ENCODE assay signal across 35 cellular contexts in genomic region chr6:150043501-150044412, GRCh38. TPM values are rescaled to one million over a fixed set of nuclear protein-coding genes. Genes with fewer than 3 reads are reported as not detected.
"Had no signal": no experiment of that assay in that cellular context is flagged by ENCODE, and none has a peak within 500 bp of the region (broad histone marks: within the 10 kb centered on the region; RNA-seq: fewer than 3 reads in every experiment).

No MANE protein-coding gene starts in this region.

- H3K4me3 Mint-ChIP-seq: activated CD4-positive, alpha-beta memory T cell treated with anti-CD3 and anti-CD28 coated beads for 36 hours; activated CD4-positive, alpha-beta T cell treated with anti-CD3 and anti-CD28 coated beads for 36 hours; activated CD4-positive, alpha-beta T cell treated with anti-CD3 and anti-CD28 coated beads, Interleukin-2, amount 10 ng/mL, durations not matched to agents 24 days and 14 days; activated CD8-positive, alpha-beta memory T cell treated with anti-CD3 and anti-CD28 coated beads, Interleukin-2, amount 10 ng/mL, durations not matched to agents 7 days and 5 days; activated CD8-positive, alpha-beta T cell treated with anti-CD3 and anti-CD28 coated beads, Interleukin-2, amount 10 ng/mL, durations not matched to agents 7 days and 5 days; activated naive CD4-positive, alpha-beta T cell treated with anti-CD3 and anti-CD28 coated beads for 36 hours; activated naive CD4-positive, alpha-beta T cell treated with anti-CD3 and anti-CD28 coated beads, Interleukin-2, amount 50 U/mL, for 24 hours; activated naive CD8-positive, alpha-beta T cell treated with anti-CD3 and anti-CD28 coated beads for 36 hours; activated naive CD8-positive, alpha-beta T cell treated with anti-CD3 and anti-CD28 coated beads, Interleukin-2, amount 50 U/mL, for 24 hours; activated T-cell treated with anti-CD3 and anti-CD28 coated beads, Interleukin-2, amount 50 U/mL, for 24 hours; activated T-cell treated with anti-CD3 and anti-CD28 coated beads, Interleukin-2, amount 50 U/mL, for 72 hours had no signal

- H3K9me3 ChIP-seq: adrenal gland, body of pancreas, colonic mucosa, esophagus squamous epithelium, gastroesophageal sphincter had no signal

- H3K36me3 Mint-ChIP-seq: activated CD4-positive, alpha-beta memory T cell treated with anti-CD3 and anti-CD28 coated beads for 36 hours; activated CD8-positive, alpha-beta memory T cell treated with anti-CD3 and anti-CD28 coated beads, Interleukin-2, amount 10 ng/mL, durations not matched to agents 7 days and 5 days; activated naive CD8-positive, alpha-beta T cell treated with anti-CD3 and anti-CD28 coated beads for 36 hours had no signal

- H3K9me3 Mint-ChIP-seq: activated CD4-positive, alpha-beta memory T cell treated with anti-CD3 and anti-CD28 coated beads for 36 hours; activated CD4-positive, alpha-beta T cell treated with anti-CD3 and anti-CD28 coated beads, Interleukin-2, amount 10 ng/mL, durations not matched to agents 24 days and 14 days; activated naive CD4-positive, alpha-beta T cell treated with anti-CD3 and anti-CD28 coated beads for 36 hours; activated naive CD4-positive, alpha-beta T cell treated with anti-CD3 and anti-CD28 coated beads, Interleukin-2, amount 50 U/mL, for 24 hours; activated naive CD8-positive, alpha-beta T cell treated with anti-CD3 and anti-CD28 coated beads for 36 hours; activated naive CD8-positive, alpha-beta T cell treated with anti-CD3 and anti-CD28 coated beads, Interleukin-2, amount 50 U/mL, for 24 hours; activated T-cell treated with anti-CD3 and anti-CD28 coated beads, Interleukin-2, amount 50 U/mL, for 24 hours; activated T-cell treated with anti-CD3 and anti-CD28 coated beads, Interleukin-2, amount 50 U/mL, for 72 hours had no signal

- H3K4me1 ChIP-seq: adrenal gland, body of pancreas, colonic mucosa, esophagus squamous epithelium, gastroesophageal sphincter had no signal

- DNase-seq: activated CD4-positive, alpha-beta memory T cell treated with anti-CD3 and anti-CD28 coated beads for 36 hours; activated CD4-positive, alpha-beta T cell treated with anti-CD3 and anti-CD28 coated beads for 36 hours; activated CD4-positive, alpha-beta T cell treated with anti-CD3 and anti-CD28 coated beads, Interleukin-2, amount 10 ng/mL, durations not matched to agents 24 days and 14 days; activated CD4-positive, CD25-positive, alpha-beta regulatory T cell; activated CD4-positive, CD25-positive, alpha-beta regulatory T cell treated with anti-CD3 and anti-CD28 coated beads, Interleukin-2, amount 50 U/mL, for 72 hours; activated CD8-positive, alpha-beta memory T cell treated with anti-CD3 and anti-CD28 coated beads, Interleukin-2, amount 10 ng/mL, durations not matched to agents 7 days and 5 days; activated CD8-positive, alpha-beta memory T cell treated with anti-CD3 and anti-CD28 coated beads, Interleukin-2, amount 50 U/mL, for 4 hours; activated CD8-positive, alpha-beta T cell treated with anti-CD3 and anti-CD28 coated beads, Interleukin-2, amount 10 ng/mL, durations not matched to agents 7 days and 5 days; activated naive CD4-positive, alpha-beta T cell treated with anti-CD3 and anti-CD28 coated beads for 36 hours; activated naive CD8-positive, alpha-beta T cell treated with anti-CD3 and anti-CD28 coated beads for 36 hours; activated naive CD8-positive, alpha-beta T cell treated with anti-CD3 and anti-CD28 coated beads, Interleukin-2, amount 50 U/mL, for 24 hours; activated T-cell treated with anti-CD3 and anti-CD28 coated beads, Interleukin-2, amount 50 U/mL, for 24 hours; activated T-cell treated with anti-CD3 and anti-CD28 coated beads, Interleukin-2, amount 50 U/mL, for 72 hours; adrenal gland; amygdala; central memory CD4-positive, alpha-beta T cell; cerebellar nuclear complex; colonic mucosa; effector CD8-positive, alpha-beta T cell; esophagus squamous epithelium; foreskin melanocyte; T-helper 2 cell had no signal

- H3K27ac Mint-ChIP-seq: activated CD4-positive, alpha-beta memory T cell treated with anti-CD3 and anti-CD28 coated beads for 36 hours; activated CD4-positive, alpha-beta T cell treated with anti-CD3 and anti-CD28 coated beads for 36 hours; activated CD4-positive, alpha-beta T cell treated with anti-CD3 and anti-CD28 coated beads, Interleukin-2, amount 10 ng/mL, durations not matched to agents 24 days and 14 days; activated CD8-positive, alpha-beta memory T cell treated with anti-CD3 and anti-CD28 coated beads, Interleukin-2, amount 10 ng/mL, durations not matched to agents 7 days and 5 days; activated CD8-positive, alpha-beta T cell treated with anti-CD3 and anti-CD28 coated beads, Interleukin-2, amount 10 ng/mL, durations not matched to agents 7 days and 5 days; activated naive CD4-positive, alpha-beta T cell treated with anti-CD3 and anti-CD28 coated beads for 36 hours; activated naive CD4-positive, alpha-beta T cell treated with anti-CD3 and anti-CD28 coated beads, Interleukin-2, amount 50 U/mL, for 24 hours; activated naive CD8-positive, alpha-beta T cell treated with anti-CD3 and anti-CD28 coated beads for 36 hours; activated naive CD8-positive, alpha-beta T cell treated with anti-CD3 and anti-CD28 coated beads, Interleukin-2, amount 50 U/mL, for 24 hours; activated T-cell treated with anti-CD3 and anti-CD28 coated beads, Interleukin-2, amount 50 U/mL, for 24 hours; activated T-cell treated with anti-CD3 and anti-CD28 coated beads, Interleukin-2, amount 50 U/mL, for 72 hours had no signal

- H3K4me3 ChIP-seq: adrenal gland, body of pancreas, colonic mucosa, esophagus squamous epithelium, gastroesophageal sphincter had no signal

- ATAC-seq: activated CD4-positive, alpha-beta T cell treated with anti-CD3 and anti-CD28 coated beads for 36 hours; activated CD8-positive, alpha-beta memory T cell treated with anti-CD3 and anti-CD28 coated beads, Interleukin-2, amount 10 ng/mL, durations not matched to agents 7 days and 5 days; activated CD8-positive, alpha-beta T cell treated with anti-CD3 and anti-CD28 coated beads, Interleukin-2, amount 10 ng/mL, durations not matched to agents 7 days and 5 days; activated naive CD8-positive, alpha-beta T cell treated with anti-CD3 and anti-CD28 coated beads, Interleukin-2, amount 50 U/mL, for 24 hours; activated T-cell treated with anti-CD3 and anti-CD28 coated beads, Interleukin-2, amount 50 U/mL, for 72 hours; body of pancreas; gastroesophageal sphincter had no signal

- H3K36me3 ChIP-seq: adrenal gland, colonic mucosa, esophagus squamous epithelium, gastroesophageal sphincter had no signal

- H3K4me1 Mint-ChIP-seq: activated CD4-positive, alpha-beta T cell treated with anti-CD3 and anti-CD28 coated beads for 36 hours; activated CD4-positive, alpha-beta T cell treated with anti-CD3 and anti-CD28 coated beads, Interleukin-2, amount 10 ng/mL, durations not matched to agents 24 days and 14 days; activated CD8-positive, alpha-beta memory T cell treated with anti-CD3 and anti-CD28 coated beads, Interleukin-2, amount 10 ng/mL, durations not matched to agents 7 days and 5 days; activated naive CD4-positive, alpha-beta T cell treated with anti-CD3 and anti-CD28 coated beads, Interleukin-2, amount 50 U/mL, for 24 hours; activated naive CD8-positive, alpha-beta T cell treated with anti-CD3 and anti-CD28 coated beads, Interleukin-2, amount 50 U/mL, for 24 hours had no signal

- FAIRE-seq: endometrium, endothelial cell of umbilical vein had no signal

- H3K27ac ChIP-seq: adrenal gland, body of pancreas, colonic mucosa, epithelial cell of prostate, esophagus squamous epithelium, gastroesophageal sphincter had no signal

RNA-seq across cellular contexts. Expression of gene RAET1L, which starts 18.4 kb away (rescaled TPM):
- total RNA-seq: activated CD4-positive, alpha-beta memory T cell treated with anti-CD3 and anti-CD28 coated beads for 36 hours; activated CD4-positive, alpha-beta T cell treated with anti-CD3 and anti-CD28 coated beads for 36 hours; activated CD4-positive, alpha-beta T cell treated with anti-CD3 and anti-CD28 coated beads, Interleukin-2, amount 10 ng/mL, durations not matched to agents 24 days and 14 days; activated CD8-positive, alpha-beta memory T cell treated with anti-CD3 and anti-CD28 coated beads for 36 hours; activated CD8-positive, alpha-beta memory T cell treated with anti-CD3 and anti-CD28 coated beads, Interleukin-2, amount 10 ng/mL, durations not matched to agents 7 days and 5 days; activated CD8-positive, alpha-beta T cell treated with anti-CD3 and anti-CD28 coated beads, Interleukin-2, amount 10 ng/mL, durations not matched to agents 7 days and 5 days; activated naive CD4-positive, alpha-beta T cell treated with anti-CD3 and anti-CD28 coated beads for 36 hours; activated naive CD8-positive, alpha-beta T cell treated with anti-CD3 and anti-CD28 coated beads for 36 hours; activated T-cell treated with anti-CD3 and anti-CD28 coated beads, Interleukin-2, amount 50 U/mL, for 72 hours; adrenal gland; aorta; body of pancreas; dermis microvascular lymphatic vessel endothelial cell; endothelial cell of umbilical vein; fibroblast of lung; fibroblast of villous mesenchyme; glomerular endothelial cell; T-helper 1 cell treated with Interleukin-12 subunit alpha and Interleukin-12 subunit beta and Interleukin-4 antibody, amounts not matched to agents 30 ng/mL and 1 ng/mL, for 36 hours had no signal
- polyA plus RNA-seq: adrenal gland, aorta, endothelial cell of umbilical vein, fibroblast of lung had no signal

RNA-seq across cellular contexts. Expression of gene ULBP3, which starts 25.2 kb away (rescaled TPM):
- total RNA-seq: activated naive CD4-positive, alpha-beta T cell treated with anti-CD3 and anti-CD28 coated beads for 36 hours had no signal
